ENCODE assay signal across 8 cellular contexts in the genomic region with DNA sequence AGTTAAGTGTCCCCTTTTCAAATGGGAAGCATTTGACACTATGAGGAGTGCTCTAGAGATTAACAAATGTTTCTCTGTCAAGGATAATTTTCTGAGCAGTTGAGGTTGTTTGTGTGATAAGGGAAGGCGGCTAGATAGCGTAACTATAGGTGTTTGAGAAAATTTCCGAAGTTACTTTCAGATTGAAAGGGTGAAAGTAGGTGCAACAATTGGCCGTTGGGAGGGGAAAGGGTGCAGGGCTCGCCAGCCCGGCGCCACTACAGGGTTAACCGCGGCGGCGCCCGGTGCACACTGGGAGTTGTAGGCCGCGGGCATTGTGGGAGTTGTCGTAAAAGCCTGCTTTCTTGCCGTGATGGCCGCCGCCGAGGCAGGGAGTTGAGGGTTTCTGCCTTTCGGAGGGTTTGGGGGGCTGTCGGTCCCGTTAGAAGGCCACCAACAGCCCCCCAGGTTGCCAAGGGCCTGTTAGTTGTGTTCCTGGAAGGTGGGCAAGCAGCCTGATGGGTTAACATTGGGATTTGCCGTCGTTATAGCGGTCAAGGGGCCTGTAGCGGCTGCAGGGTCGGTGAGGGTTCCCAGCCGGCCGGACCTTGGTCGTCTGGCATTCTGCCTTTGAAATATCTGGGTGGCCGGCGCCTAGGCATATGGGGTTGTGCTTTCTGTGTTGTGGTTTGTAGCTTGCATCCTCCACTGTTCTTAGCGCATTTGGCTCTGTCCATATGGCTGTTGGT. TPM values are rescaled to one million over a fixed set of nuclear protein-coding genes. Genes with fewer than 3 reads are reported as not detected.
DNase-seq lines count a peak whose midpoint lies in the region; ATAC-seq and TF ChIP-seq lines count a peak whose summit lies in the region.

No MANE protein-coding gene starts in this region.

- no peaks in the 10 kb centered on the region for H3K9me3 ChIP-seq in spleen

- peak overlapping the region; percentile 69 to 93 (median 82) for H3K4me3 ChIP-seq in spleen

- H3K36me3 ChIP-seq in spleen: no peaks in the 10 kb centered on the region

- 0 to 1% (median 0%) methylated on average over 32 to 33 of the region's 33 CpGs for WGBS in spleen, 5 donors

- H3K27me3 Mint-ChIP-seq in activated B cell treated with CpG ODN at 0.5 μM for 24 hours: peaks cover 10% of the 10 kb centered on the region

- peak overlapping the region in 7 of 8 donors; percentile 62 to 85 (median 76) for H3K27ac ChIP-seq in spleen

- TF ChIP-seq CTCF in activated B cell treated with CpG ODN at 0.5 μM for 24 hours (IDR thresholded peaks at IDR 0.05): no peak
- TF ChIP-seq CTCF in spleen (IDR thresholded peaks at IDR 0.05 in 8 of 11, conservative IDR thresholded peaks at IDR 0.05 in 3 of 11): peak in 1 of 11 experiments; percentile 4

- intact Hi-C loops in activated B cell treated with CpG ODN at 0.5 μM for 24 hours (cut with micrococcal nuclease): loop anchor here (1.0 to 5.0 kb wide), 5 partner anchors 36 to 333 kb away; partner anchors contain the start of genes ALKBH3, API5, HSD17B12 and TTC17
- intact Hi-C loops in spleen (cut with DNase I; ENCODE audit: low total_unique reads): no loop called here

- no peak for TF ChIP-seq POLR2A in spleen (IDR thresholded peaks at IDR 0.05)

- peak overlapping the region; percentile 96 for H3K4me3 Mint-ChIP-seq in activated B cell treated with CpG ODN at 0.5 μM for 24 hours

- H3K4me1 ChIP-seq in spleen: peaks cover 7 to 32% (median 22%) of the 10 kb centered on the region in 6 donors

- H3K36me3 Mint-ChIP-seq in activated B cell treated with CpG ODN at 0.5 μM for 24 hours (ENCODE audit: low read depth): peaks cover 7% of the 10 kb centered on the region

- peaks cover 0 to 23% (median 7%) of the 10 kb centered on the region in 7 donors for H3K27me3 ChIP-seq in spleen (replicated peaks in 1 of 7)

- ATAC-seq in GM18907 (IDR thresholded peaks at IDR 0.05; ENCODE audit: unreplicated experiment) (peak; percentile 99), HG03139 (IDR thresholded peaks at IDR 0.05; ENCODE audit: unreplicated experiment) (peak; percentile 99), activated B cell treated with CpG ODN at 0.5 μM for 24 hours (ENCODE audit: low read depth) (peak; percentile 100)

- DNase-seq in AG08396 (ENCODE audit: low spot score) (peak; percentile 93), NCI-H2196 treated with DMSO at 0.1 percent for 48 hours (lab: John Stamatoyannopoulos, UW; ENCODE audit: unreplicated experiment) (peak; percentile 69), activated B cell treated with CpG ODN at 0.5 μM for 24 hours (peak; percentile 84), iris pigment epithelial cell (ENCODE audit: low read depth) (peak; percentile 88), spleen (peak; percentile 96)
- DNase-seq in central memory CD4-positive, alpha-beta T cell: peak; percentile 84

- POLR2A ChIA-PET in activated B cell treated with CpG ODN at 0.5 μM for 24 hours (lab: Charles Lee): interaction anchor here (2.3 kb wide), 1 partner anchor 36 kb away, joined by 10 read pairs; the partner anchor contains the start of gene HSD17B12

- no peaks in the 10 kb centered on the region for H3K9me3 Mint-ChIP-seq in activated B cell treated with CpG ODN at 0.5 μM for 24 hours

- H3K27ac Mint-ChIP-seq in activated B cell treated with CpG ODN at 0.5 μM for 24 hours: peak overlapping the region; percentile 89

- CTCF ChIA-PET in activated B cell treated with CpG ODN at 0.5 μM for 24 hours (lab: Charles Lee): no interaction called here

- H3K4me1 Mint-ChIP-seq in activated B cell treated with CpG ODN at 0.5 μM for 24 hours: peaks cover 14% of the 10 kb centered on the region

RNA-seq across cellular contexts. Expression of gene HSD17B12, which starts 36.5 kb away (rescaled TPM):
- total RNA-seq in activated B cell treated with CpG ODN at 0.5 μM for 24 hours: 56.8 and 58.3 TPM in 2 replicates
- 10 to 100 TPM; 51.1 to 80.0 (median 64.3) TPM for total RNA-seq in spleen
- 10 to 100 TPM; 17.5 to 25.5 (median 20.6) TPM for polyA plus RNA-seq in spleen

Comparison
In these comparisons a context has a peak if more than half of its experiments do, and no peak if none do; other contexts are left out.
1. Peak in every context shown above with its lines: DNase-seq, ATAC-seq, H3K4me3 ChIP-seq and H3K27ac ChIP-seq.